17 cellular contexts compared by ENCODE assay signal in genomic region chr10:49055231-49055850, GRCh38.
"Had no signal": no experiment of that assay in that cellular context is flagged by ENCODE, and none has a peak within 500 bp of the region (broad histone marks: within the 10 kb centered on the region; RNA-seq: fewer than 3 reads in every experiment).

No MANE protein-coding gene starts in this region.

- H3K36me3 Mint-ChIP-seq: stimulated activated memory B cell treated with anti-CD40 and anti-IgM and Interleukin-4, amounts not matched to agents 10 μg/mL and 1 μg/mL and 100 μg/mL, for 72 hours; T-cell had no signal

- H3K27ac ChIP-seq: cardiac muscle cell, coronary artery, neutrophil, parathyroid adenoma, thyroid gland had no signal

- H3K79me2 ChIP-seq: parathyroid adenoma had no signal

- FAIRE-seq: islet of Langerhans, urothelium cell line had no signal

- H2AFZ ChIP-seq: parathyroid adenoma had no signal

- H3K9me3 Mint-ChIP-seq: activated naive CD8-positive, alpha-beta T cell treated with anti-CD3 and anti-CD28 coated beads, Interleukin-2, amount 50 U/mL, for 24 hours had no signal

- ATAC-seq: activated naive CD8-positive, alpha-beta T cell treated with anti-CD3 and anti-CD28 coated beads, Interleukin-2, amount 50 U/mL, for 24 hours; activated T-helper 17 cell treated with anti-CD3 and anti-CD28 coated beads, Interleukin-2, amount 50 U/mL, for 72 hours; left colon; stimulated activated memory B cell treated with anti-CD40 and anti-IgM and Interleukin-4, amounts not matched to agents 10 μg/mL and 1 μg/mL and 100 μg/mL, for 72 hours; T-cell had no signal

- H3K4me3 ChIP-seq: cardiac muscle cell, coronary artery, thyroid gland had no signal

- H3K27ac Mint-ChIP-seq: activated naive CD8-positive, alpha-beta T cell treated with anti-CD3 and anti-CD28 coated beads, Interleukin-2, amount 50 U/mL, for 24 hours; activated T-helper 17 cell treated with anti-CD3 and anti-CD28 coated beads, Interleukin-2, amount 50 U/mL, for 72 hours; stimulated activated memory B cell treated with anti-CD40 and anti-IgM and Interleukin-4, amounts not matched to agents 10 μg/mL and 1 μg/mL and 100 μg/mL, for 72 hours; T-cell had no signal

- H3K9me3 ChIP-seq: neutrophil, thyroid gland had no signal

- H3K9ac ChIP-seq: parathyroid adenoma had no signal

- H3K36me3 ChIP-seq: cardiac muscle cell, neutrophil, thyroid gland had no signal

- DNase-seq: activated CD4-positive, alpha-beta T cell treated with anti-CD3 and anti-CD28 coated beads, Interleukin-2, amount 50 U/mL, for 48 hours; activated CD4-positive, CD25-positive, alpha-beta regulatory T cell treated with anti-CD3 and anti-CD28 coated beads, Interleukin-2, amount 50 U/mL, for 72 hours; activated naive CD4-positive, alpha-beta T cell treated with Interleukin-2 at 50 U/mL for 16 hours; activated naive CD8-positive, alpha-beta T cell treated with anti-CD3 and anti-CD28 coated beads, Interleukin-2, amount 50 U/mL, for 24 hours; effector CD4-positive, alpha-beta T cell; left colon; naive B cell; T-cell; thyroid gland had no signal

- H3K4me1 Mint-ChIP-seq: activated naive CD8-positive, alpha-beta T cell treated with anti-CD3 and anti-CD28 coated beads, Interleukin-2, amount 50 U/mL, for 24 hours; activated T-helper 17 cell treated with anti-CD3 and anti-CD28 coated beads, Interleukin-2, amount 50 U/mL, for 72 hours; naive B cell; T-cell had no signal

- H3K27me3 ChIP-seq: cardiac muscle cell, neutrophil, thyroid gland had no signal

- H3K4me3 Mint-ChIP-seq: activated naive CD8-positive, alpha-beta T cell treated with anti-CD3 and anti-CD28 coated beads, Interleukin-2, amount 50 U/mL, for 24 hours; activated T-helper 17 cell treated with anti-CD3 and anti-CD28 coated beads, Interleukin-2, amount 50 U/mL, for 72 hours; stimulated activated memory B cell treated with anti-CD40 and anti-IgM and Interleukin-4, amounts not matched to agents 10 μg/mL and 1 μg/mL and 100 μg/mL, for 72 hours; T-cell had no signal
